1 cellular context compared by ENCODE assay signal in the genomic region with DNA sequence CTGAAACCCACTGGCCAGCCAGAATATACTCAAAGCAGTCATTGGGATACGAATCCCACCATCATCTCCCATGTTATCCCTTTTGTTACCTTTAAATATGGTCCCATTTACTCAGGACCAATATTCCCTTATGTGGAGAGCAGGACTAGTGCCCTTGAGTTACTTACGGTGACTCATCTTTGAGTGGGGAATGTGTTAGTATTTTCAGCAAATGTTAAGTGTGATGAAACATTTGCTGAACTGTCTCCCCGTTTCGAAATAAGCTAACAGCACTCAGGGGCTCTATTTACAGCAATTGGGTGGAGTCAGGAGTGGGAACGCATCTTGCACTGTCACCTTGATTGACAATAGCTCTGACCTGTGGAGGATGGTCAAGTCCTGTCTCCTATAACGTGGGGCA.
A peak's percentile ranks its signal among the peaks of the same experiment; 100 is the strongest.
TF ChIP-seq lines count a peak whose summit lies in the region.

No MANE protein-coding gene starts in this region.

TF ChIP-seq in K562, 482 proteins besides CTCF, POLR2A, EP300 and RAD21 (continued from another document and continues in another):
- TF ChIP-seq, protein P1, sequence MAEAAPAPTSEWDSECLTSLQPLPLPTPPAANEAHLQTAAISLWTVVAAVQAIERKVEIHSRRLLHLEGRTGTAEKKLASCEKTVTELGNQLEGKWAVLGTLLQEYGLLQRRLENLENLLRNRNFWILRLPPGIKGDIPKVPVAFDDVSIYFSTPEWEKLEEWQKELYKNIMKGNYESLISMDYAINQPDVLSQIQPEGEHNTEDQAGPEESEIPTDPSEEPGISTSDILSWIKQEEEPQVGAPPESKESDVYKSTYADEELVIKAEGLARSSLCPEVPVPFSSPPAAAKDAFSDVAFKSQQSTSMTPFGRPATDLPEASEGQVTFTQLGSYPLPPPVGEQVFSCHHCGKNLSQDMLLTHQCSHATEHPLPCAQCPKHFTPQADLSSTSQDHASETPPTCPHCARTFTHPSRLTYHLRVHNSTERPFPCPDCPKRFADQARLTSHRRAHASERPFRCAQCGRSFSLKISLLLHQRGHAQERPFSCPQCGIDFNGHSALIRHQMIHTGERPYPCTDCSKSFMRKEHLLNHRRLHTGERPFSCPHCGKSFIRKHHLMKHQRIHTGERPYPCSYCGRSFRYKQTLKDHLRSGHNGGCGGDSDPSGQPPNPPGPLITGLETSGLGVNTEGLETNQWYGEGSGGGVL (CRISPR knock-in tag; IDR thresholded peaks at IDR 0.05) = no peak
- no peak for TF ChIP-seq YY1 (IDR thresholded peaks at IDR 0.05; ENCODE audit: borderline replicate concordance in 1 of 3, control insufficient read depth in 1 of 3, extremely low read depth in 1 of 3, insufficient read depth in 3 of 3, insufficient read length in 1 of 3, insufficient replicate concordance in 2 of 3, low read depth in 1 of 3, low read length in 2 of 3)
- TF ChIP-seq ZNF551 (CRISPR knock-in tag; IDR thresholded peaks at IDR 0.05) = no peak
- no peak for TF ChIP-seq RCOR1 (IDR thresholded peaks at IDR 0.05; ENCODE audit: borderline replicate concordance in 1 of 2, low read depth in 2 of 2, low read length in 2 of 2)
- no peak for TF ChIP-seq NR3C1 (CRISPR knock-in tag; IDR thresholded peaks at IDR 0.05)
- no peak for TF ChIP-seq HLTF (IDR thresholded peaks at IDR 0.05)
- no peak for TF ChIP-seq ZNF143 (CRISPR knock-in tag; IDR thresholded peaks at IDR 0.05)
- no peak for TF ChIP-seq TAL1 (IDR thresholded peaks at IDR 0.05)
- TF ChIP-seq ATF7 (IDR thresholded peaks at IDR 0.05) = no peak
- no peak for TF ChIP-seq YBX1 (IDR thresholded peaks at IDR 0.05)
- TF ChIP-seq, protein P2, sequence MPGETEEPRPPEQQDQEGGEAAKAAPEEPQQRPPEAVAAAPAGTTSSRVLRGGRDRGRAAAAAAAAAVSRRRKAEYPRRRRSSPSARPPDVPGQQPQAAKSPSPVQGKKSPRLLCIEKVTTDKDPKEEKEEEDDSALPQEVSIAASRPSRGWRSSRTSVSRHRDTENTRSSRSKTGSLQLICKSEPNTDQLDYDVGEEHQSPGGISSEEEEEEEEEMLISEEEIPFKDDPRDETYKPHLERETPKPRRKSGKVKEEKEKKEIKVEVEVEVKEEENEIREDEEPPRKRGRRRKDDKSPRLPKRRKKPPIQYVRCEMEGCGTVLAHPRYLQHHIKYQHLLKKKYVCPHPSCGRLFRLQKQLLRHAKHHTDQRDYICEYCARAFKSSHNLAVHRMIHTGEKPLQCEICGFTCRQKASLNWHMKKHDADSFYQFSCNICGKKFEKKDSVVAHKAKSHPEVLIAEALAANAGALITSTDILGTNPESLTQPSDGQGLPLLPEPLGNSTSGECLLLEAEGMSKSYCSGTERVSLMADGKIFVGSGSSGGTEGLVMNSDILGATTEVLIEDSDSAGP (CRISPR knock-in tag; IDR thresholded peaks at IDR 0.05) = no peak
- TF ChIP-seq, protein P3, sequence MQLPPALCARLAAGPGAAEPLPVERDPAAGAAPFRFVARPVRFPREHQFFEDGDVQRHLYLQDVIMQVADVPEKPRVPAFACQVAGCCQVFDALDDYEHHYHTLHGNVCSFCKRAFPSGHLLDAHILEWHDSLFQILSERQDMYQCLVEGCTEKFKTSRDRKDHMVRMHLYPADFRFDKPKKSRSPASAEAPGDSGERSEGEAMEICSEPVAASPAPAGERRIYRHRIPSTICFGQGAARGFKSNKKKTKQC (CRISPR knock-in tag; IDR thresholded peaks at IDR 0.05) = no peak
- no peak for TF ChIP-seq POLR2AphosphoS5 (IDR thresholded peaks at IDR 0.05; ENCODE audit: control insufficient read depth, insufficient read depth, low read depth, low read length)
- TF ChIP-seq RBM22 (IDR thresholded peaks at IDR 0.05; ENCODE audit: low read depth, low read length, poor library complexity, severe bottlenecking) = no peak
- no peak for TF ChIP-seq CBX3 (IDR thresholded peaks at IDR 0.05; ENCODE audit: borderline replicate concordance in 1 of 2, low read length in 2 of 2)
- no peak; the same call in 1 of the 2 replicates for TF ChIP-seq PHF8 (IDR thresholded peaks at IDR 0.05; ENCODE audit: borderline replicate concordance, low read length)
- TF ChIP-seq ZEB2 (IDR thresholded peaks at IDR 0.05) = 0 out of 2 replicates have a peak, but pooled peaks have one; percentile 12
- no peak for TF ChIP-seq HIVEP1 (CRISPR knock-in tag; IDR thresholded peaks at IDR 0.05)
- TF ChIP-seq ZNF140 (CRISPR knock-in tag; IDR thresholded peaks at IDR 0.05) = no peak
- no peak for TF ChIP-seq ZNF165 (CRISPR knock-in tag; IDR thresholded peaks at IDR 0.05; ENCODE audit: borderline replicate concordance)
- TF ChIP-seq HSF4 (CRISPR knock-in tag; IDR thresholded peaks at IDR 0.05; ENCODE audit: borderline replicate concordance) = no peak
- no peak for TF ChIP-seq WHSC1 (IDR thresholded peaks at IDR 0.05; ENCODE audit: low read length)
- TF ChIP-seq SIN3B (IDR thresholded peaks at IDR 0.05; ENCODE audit: low read depth) = no peak
- TF ChIP-seq ESRRB (CRISPR knock-in tag; IDR thresholded peaks at IDR 0.05; ENCODE audit: borderline replicate concordance) = no peak
- TF ChIP-seq REST (CRISPR knock-in tag; IDR thresholded peaks at IDR 0.05; ENCODE audit: low read depth) = no peak
- no peak for TF ChIP-seq FUS (optimal IDR thresholded peaks at IDR 0.05; ENCODE audit: low read depth, low read length)
- TF ChIP-seq POLR3A (IDR thresholded peaks at IDR 0.05; ENCODE audit: borderline replicate concordance, extremely low read depth, insufficient read depth, insufficient read length) = no peak
- no peak for TF ChIP-seq MBD1 (CRISPR knock-in tag; IDR thresholded peaks at IDR 0.05)
- TF ChIP-seq ZNF41 (CRISPR knock-in tag; conservative IDR thresholded peaks at IDR 0.05) = no peak
- 0 out of 2 replicates have a peak, but pooled peaks have one; percentile 46 for TF ChIP-seq KAT7 (CRISPR knock-in tag; IDR thresholded peaks at IDR 0.05; ENCODE audit: borderline replicate concordance)
- no peak for TF ChIP-seq DMBX1 (CRISPR knock-in tag; IDR thresholded peaks at IDR 0.05; ENCODE audit: borderline replicate concordance)
- no peak for TF ChIP-seq ZC3H8 (IDR thresholded peaks at IDR 0.05)
- no peak for TF ChIP-seq ARNT (IDR thresholded peaks at IDR 0.05)
- TF ChIP-seq, protein P4, sequence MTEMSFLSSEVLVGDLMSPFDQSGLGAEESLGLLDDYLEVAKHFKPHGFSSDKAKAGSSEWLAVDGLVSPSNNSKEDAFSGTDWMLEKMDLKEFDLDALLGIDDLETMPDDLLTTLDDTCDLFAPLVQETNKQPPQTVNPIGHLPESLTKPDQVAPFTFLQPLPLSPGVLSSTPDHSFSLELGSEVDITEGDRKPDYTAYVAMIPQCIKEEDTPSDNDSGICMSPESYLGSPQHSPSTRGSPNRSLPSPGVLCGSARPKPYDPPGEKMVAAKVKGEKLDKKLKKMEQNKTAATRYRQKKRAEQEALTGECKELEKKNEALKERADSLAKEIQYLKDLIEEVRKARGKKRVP (CRISPR knock-in tag; IDR thresholded peaks at IDR 0.05) = no peak
- no peak for TF ChIP-seq LARP7 (IDR thresholded peaks at IDR 0.05)
- TF ChIP-seq CREB1 (IDR thresholded peaks at IDR 0.05) = no peak
- no peak for TF ChIP-seq CREB1 (CRISPR knock-in tag; IDR thresholded peaks at IDR 0.05)
- TF ChIP-seq ZNF586 (CRISPR knock-in tag; conservative IDR thresholded peaks at IDR 0.05) = no peak
- no peak for TF ChIP-seq IRF1 (CRISPR knock-in tag; IDR thresholded peaks at IDR 0.05; ENCODE audit: borderline replicate concordance)
- no peak for TF ChIP-seq ZNF12 (CRISPR knock-in tag; IDR thresholded peaks at IDR 0.05)
- TF ChIP-seq, protein P5, sequence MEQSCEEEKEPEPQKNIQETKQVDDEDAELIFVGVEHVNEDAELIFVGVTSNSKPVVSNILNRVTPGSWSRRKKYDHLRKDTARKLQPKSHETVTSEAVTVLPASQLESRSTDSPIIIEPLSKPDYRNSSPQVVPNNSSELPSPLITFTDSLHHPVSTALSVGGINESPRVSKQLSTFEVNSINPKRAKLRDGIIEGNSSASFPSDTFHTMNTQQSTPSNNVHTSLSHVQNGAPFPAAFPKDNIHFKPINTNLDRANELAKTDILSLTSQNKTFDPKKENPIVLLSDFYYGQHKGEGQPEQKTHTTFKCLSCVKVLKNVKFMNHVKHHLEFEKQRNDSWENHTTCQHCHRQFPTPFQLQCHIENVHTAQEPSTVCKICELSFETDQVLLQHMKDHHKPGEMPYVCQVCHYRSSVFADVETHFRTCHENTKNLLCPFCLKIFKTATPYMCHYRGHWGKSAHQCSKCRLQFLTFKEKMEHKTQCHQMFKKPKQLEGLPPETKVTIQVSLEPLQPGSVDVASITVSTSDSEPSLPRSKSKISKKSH (CRISPR knock-in tag; IDR thresholded peaks at IDR 0.05) = no peak
- TF ChIP-seq, protein P6, sequence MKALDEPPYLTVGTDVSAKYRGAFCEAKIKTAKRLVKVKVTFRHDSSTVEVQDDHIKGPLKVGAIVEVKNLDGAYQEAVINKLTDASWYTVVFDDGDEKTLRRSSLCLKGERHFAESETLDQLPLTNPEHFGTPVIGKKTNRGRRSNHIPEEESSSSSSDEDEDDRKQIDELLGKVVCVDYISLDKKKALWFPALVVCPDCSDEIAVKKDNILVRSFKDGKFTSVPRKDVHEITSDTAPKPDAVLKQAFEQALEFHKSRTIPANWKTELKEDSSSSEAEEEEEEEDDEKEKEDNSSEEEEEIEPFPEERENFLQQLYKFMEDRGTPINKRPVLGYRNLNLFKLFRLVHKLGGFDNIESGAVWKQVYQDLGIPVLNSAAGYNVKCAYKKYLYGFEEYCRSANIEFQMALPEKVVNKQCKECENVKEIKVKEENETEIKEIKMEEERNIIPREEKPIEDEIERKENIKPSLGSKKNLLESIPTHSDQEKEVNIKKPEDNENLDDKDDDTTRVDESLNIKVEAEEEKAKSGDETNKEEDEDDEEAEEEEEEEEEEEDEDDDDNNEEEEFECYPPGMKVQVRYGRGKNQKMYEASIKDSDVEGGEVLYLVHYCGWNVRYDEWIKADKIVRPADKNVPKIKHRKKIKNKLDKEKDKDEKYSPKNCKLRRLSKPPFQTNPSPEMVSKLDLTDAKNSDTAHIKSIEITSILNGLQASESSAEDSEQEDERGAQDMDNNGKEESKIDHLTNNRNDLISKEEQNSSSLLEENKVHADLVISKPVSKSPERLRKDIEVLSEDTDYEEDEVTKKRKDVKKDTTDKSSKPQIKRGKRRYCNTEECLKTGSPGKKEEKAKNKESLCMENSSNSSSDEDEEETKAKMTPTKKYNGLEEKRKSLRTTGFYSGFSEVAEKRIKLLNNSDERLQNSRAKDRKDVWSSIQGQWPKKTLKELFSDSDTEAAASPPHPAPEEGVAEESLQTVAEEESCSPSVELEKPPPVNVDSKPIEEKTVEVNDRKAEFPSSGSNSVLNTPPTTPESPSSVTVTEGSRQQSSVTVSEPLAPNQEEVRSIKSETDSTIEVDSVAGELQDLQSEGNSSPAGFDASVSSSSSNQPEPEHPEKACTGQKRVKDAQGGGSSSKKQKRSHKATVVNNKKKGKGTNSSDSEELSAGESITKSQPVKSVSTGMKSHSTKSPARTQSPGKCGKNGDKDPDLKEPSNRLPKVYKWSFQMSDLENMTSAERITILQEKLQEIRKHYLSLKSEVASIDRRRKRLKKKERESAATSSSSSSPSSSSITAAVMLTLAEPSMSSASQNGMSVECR (CRISPR knock-in tag; IDR thresholded peaks at IDR 0.05) = no peak
- no peak for TF ChIP-seq TBL1XR1 (IDR thresholded peaks at IDR 0.05; ENCODE audit: low read length in 2 of 2)
- TF ChIP-seq POLR2H (tag; IDR thresholded peaks at IDR 0.05; ENCODE audit: low read depth) = no peak
- peak; percentile 30; the same call in 1 of the 2 replicates for TF ChIP-seq DPF2 (IDR thresholded peaks at IDR 0.05)
